ENCODE assay signal across 8 cellular contexts in the genomic region with DNA sequence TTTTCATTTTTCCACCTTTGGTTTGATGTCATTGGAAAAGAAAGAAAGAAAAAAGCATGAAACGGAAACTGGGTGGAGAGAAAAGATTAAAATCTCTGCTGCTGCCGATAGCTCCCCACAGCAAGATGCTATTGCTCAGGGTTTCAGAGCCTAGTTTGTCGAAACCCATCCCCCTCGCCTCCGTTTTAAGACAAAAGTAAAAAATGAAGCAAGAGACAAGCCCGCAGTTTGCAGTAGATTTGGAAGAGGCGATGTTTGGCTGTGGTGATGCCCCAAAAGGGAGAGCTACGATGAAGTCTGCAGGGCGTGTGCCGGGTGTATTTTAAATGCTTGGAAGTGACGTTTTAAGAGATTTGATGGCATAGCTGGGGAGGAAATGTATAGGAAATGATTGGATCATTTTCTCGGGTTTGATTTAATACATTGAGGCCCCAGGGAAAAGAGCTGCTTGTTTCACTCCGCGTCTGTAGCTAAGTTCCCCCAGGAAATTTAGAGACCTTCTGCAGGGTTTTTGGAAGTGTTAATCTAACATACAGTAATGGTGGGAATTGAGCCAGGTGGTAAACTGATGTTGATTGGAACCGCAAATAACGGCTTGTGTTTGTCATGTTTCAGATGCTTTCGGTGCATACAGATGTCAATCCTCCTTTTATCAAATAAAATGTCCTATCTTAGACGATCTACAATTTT. TPM values are rescaled to one million over a fixed set of nuclear protein-coding genes. Genes with fewer than 3 reads are reported as not detected.
DNase-seq lines count a peak whose midpoint lies in the region; ATAC-seq, FAIRE-seq and TF ChIP-seq lines count a peak whose summit lies in the region.

No MANE protein-coding gene starts in this region.

- H3K4me1 Mint-ChIP-seq in WTC11 (peaks cover 32% of the 10 kb centered on the region), neural crest cell (peaks cover 27% of the 10 kb centered on the region)

- ATAC-seq in WTC11 (no peak), GM19455 (IDR thresholded peaks at IDR 0.05; ENCODE audit: unreplicated experiment) (no peak), GM21737 (IDR thresholded peaks at IDR 0.05; ENCODE audit: unreplicated experiment) (no peak)

- H3K9me3 Mint-ChIP-seq in WTC11 (no peaks in the 10 kb centered on the region), neural crest cell (peaks cover 2% of the 10 kb centered on the region)

- DNase-seq in ELF-1 (ENCODE audit: low read depth, low spot score) (peak; percentile 32), HT-29 (ENCODE audit: low spot score) (peak; percentile 31), WTC11 (ENCODE audit: low spot score) (no peak), fibroblast of peridontal ligament (ENCODE audit: extremely low read depth) (peak; percentile 51), neural crest cell (ENCODE audit: low read depth, low spot score) (no peak), D721Med (ENCODE audit: insufficient read length, low spot score) (no peak)

- POLR2A ChIA-PET in WTC11 (lab: Charles Lee), result no interaction called here

- H3K27me3 Mint-ChIP-seq in WTC11 (ENCODE audit: low read depth) (peaks cover 15% of the 10 kb centered on the region), neural crest cell (ENCODE audit: low read depth) (no peaks in the 10 kb centered on the region)

- H3K36me3 Mint-ChIP-seq in WTC11 (0 out of 2 replicates have a peak, but pooled peaks cover 3% of the 10 kb centered on the region), neural crest cell (ENCODE audit: low read depth) (peaks cover 4% of the 10 kb centered on the region)

- peak overlapping the region; percentile 81 for H3K4me3 Mint-ChIP-seq in WTC11
- peak overlapping the region; percentile 95 for H3K4me3 Mint-ChIP-seq in neural crest cell

- no peak for FAIRE-seq in D721Med (lab: Jason Lieb, UNC)

- TF ChIP-seq CTCF in WTC11 (IDR thresholded peaks at IDR 0.05), result no peak
- no peak for TF ChIP-seq CTCF in neural crest cell (conservative IDR thresholded peaks at IDR 0.05)
- TF ChIP-seq CTCF in D721Med (IDR thresholded peaks at IDR 0.05; ENCODE audit: insufficient read depth, missing control alignments), result no peak

- CTCF ChIA-PET in WTC11 (lab: Charles Lee), result interaction anchor here (0.9 to 4.2 kb wide), 5 partner anchors 20 to 604 kb away, joined by 3 to 13 read pairs (median 6); partner anchors contain the start of gene GNPDA1

- H3K27ac Mint-ChIP-seq in WTC11 (peak overlapping the region; percentile 67), neural crest cell (ENCODE audit: unreplicated experiment) (peak overlapping the region; percentile 75)

TF ChIP-seq in WTC11, 78 proteins besides CTCF, POLR2A, EP300 and RAD21:
- TF ChIP-seq ELF4 (CRISPR knock-in tag; IDR thresholded peaks at IDR 0.05; ENCODE audit: low read depth), result no peak
- 0 out of 2 replicates have a peak, but pooled peaks have one; percentile 4 for TF ChIP-seq ATF1 (CRISPR knock-in tag; IDR thresholded peaks at IDR 0.05)

RNA-seq across cellular contexts. Expression of gene NDFIP1, which starts 0.9 kb away (rescaled TPM):
- total RNA-seq in HT-29 (2014; rRNA removed; shearing (Covaris generic)), result 23.4 and 26.8 TPM in 2 replicates
- total RNA-seq in WTC11 (2021) (26.4 to 27.6 TPM (median 26.6 TPM) in 3 replicates), neural crest cell (43.4 and 43.6 TPM in 2 replicates)

Comparison
In these comparisons a context has a peak if more than half of its experiments do, and no peak if none do; other contexts are left out.
1. DNase-seq: peak in ELF-1 (single experiment), HT-29 (single experiment) and fibroblast of peridontal ligament (single experiment); none in WTC11 (single experiment), neural crest cell (single experiment) and D721Med (single experiment).